In the genomic region with DNA sequence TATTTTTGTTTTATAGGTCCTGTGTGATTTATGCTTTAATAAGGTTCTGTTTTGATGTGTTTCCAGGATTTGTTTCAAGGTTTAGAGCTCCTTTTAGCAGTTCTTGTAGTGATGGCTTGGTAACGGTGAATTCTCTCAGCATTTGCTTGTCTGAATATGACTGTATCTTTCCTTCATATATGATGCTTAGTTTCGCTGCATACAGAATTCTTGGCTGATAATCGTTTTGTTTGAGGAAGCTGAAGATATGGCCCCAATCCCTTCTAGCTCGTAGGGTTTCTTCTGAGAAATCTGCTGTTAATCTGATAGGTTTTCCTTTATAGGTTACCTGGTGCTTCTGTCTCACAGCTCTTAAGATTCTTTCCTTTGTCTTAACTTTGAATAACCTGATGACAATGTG, we compare ENCODE assay signal across 12 cellular contexts. TPM values are rescaled to one million over a fixed set of nuclear protein-coding genes. Genes with fewer than 3 reads are reported as not detected.
DNase-seq lines count a peak whose midpoint lies in the region; ATAC-seq, FAIRE-seq and TF ChIP-seq lines count a peak whose summit lies in the region.
"Not testable (repeated sequence)": the region's sequence is repeated elsewhere in the genome, so short reads cannot be mapped to it uniquely, and the experiment has no call there.
"Had no signal": no experiment of that assay in that cellular context is flagged by ENCODE, and none has a peak within 500 bp of the region (broad histone marks: within the 10 kb centered on the region; RNA-seq: fewer than 3 reads in every experiment).

No MANE protein-coding gene starts in this region.

- not testable (repeated sequence) for TF ChIP-seq POLR2A in A549 (IDR thresholded peaks at IDR 0.05; ENCODE audit: low read length)

- not testable (repeated sequence) for H3K27ac Mint-ChIP-seq in endodermal cell

- not testable (repeated sequence) for TF ChIP-seq EP300 in A549 (IDR thresholded peaks at IDR 0.05)

- not testable (repeated sequence) for H3K27ac ChIP-seq in A549; endodermal cell (ENCODE audit: low read depth, low read length)

- not testable (repeated sequence) for H3K9me3 ChIP-seq in A549
- H3K9me3 ChIP-seq in endodermal cell (ENCODE audit: control insufficient read depth, low read length): peaks cover 33% of the 10 kb centered on the region

- 15% methylated on average over 4 of the region's 4 CpGs for WGBS in A549 (ENCODE audit: missing lambda C conversion rate)
- WGBS in endodermal cell (ENCODE audit: insufficient coverage in 1 of 2, insufficient read length in 1 of 2), 2 experiments: 87 to 88% methylated on average over 3 to 4 of the region's 4 CpGs

- not testable (repeated sequence) for TF ChIP-seq CTCF in A549 (IDR thresholded peaks at IDR 0.05); endodermal cell (conservative IDR thresholded peaks at IDR 0.05)

- H3K4me2 ChIP-seq in A549: not testable (repeated sequence)

- not testable (repeated sequence) for H3K4me3 ChIP-seq in A549
- H3K4me3 ChIP-seq in endodermal cell (ENCODE audit: low read length): peak overlapping the region; percentile 33

- not testable (repeated sequence) for ATAC-seq in A549

- POLR2A ChIA-PET in A549 (lab: Yijun Ruan, JAX): not testable (repeated sequence)

- TF ChIP-seq RAD21 in A549 (conservative IDR thresholded peaks at IDR 0.05 in 1 of 2, IDR thresholded peaks at IDR 0.05 in 1 of 2): not testable (repeated sequence)

- peaks cover 13% of the 10 kb centered on the region for H3K4me1 Mint-ChIP-seq in endodermal cell

- not testable (repeated sequence) for H3K27me3 ChIP-seq in endodermal cell (ENCODE audit: control insufficient read depth, insufficient read depth, low read length, poor library complexity, severe bottlenecking)

- not testable (repeated sequence) for H3K4me1 ChIP-seq in A549; endodermal cell (ENCODE audit: control insufficient read depth, insufficient read depth, low read length)

- H3K9me3 Mint-ChIP-seq in endodermal cell: peaks cover 51% of the 10 kb centered on the region

- CTCF ChIA-PET in A549 (lab: Yijun Ruan, JAX): not testable (repeated sequence)

- H3K4me3 Mint-ChIP-seq in endodermal cell: not testable (repeated sequence)

- H3K9ac ChIP-seq in endodermal cell (ENCODE audit: extremely low read depth, low read length, poor library complexity, severe bottlenecking): not testable (repeated sequence)

- H3K36me3 Mint-ChIP-seq in endodermal cell (ENCODE audit: low read depth): not testable (repeated sequence)

- not testable (repeated sequence) for H3K36me3 ChIP-seq in endodermal cell (ENCODE audit: control insufficient read depth, insufficient read depth, low read length)

- peaks cover 13% of the 10 kb centered on the region for H3K27me3 Mint-ChIP-seq in endodermal cell (ENCODE audit: insufficient read depth)

- DNase-seq in A549 (ENCODE audit: low read depth in 1 of 2, low spot score in 1 of 2); endodermal cell: not testable (repeated sequence)

- not testable (repeated sequence) for FAIRE-seq in A549 (lab: Jason Lieb, UNC)

TF ChIP-seq in A549, 52 proteins besides CTCF, POLR2A, EP300 and RAD21:
- TF ChIP-seq RNF2 (IDR thresholded peaks at IDR 0.05; ENCODE audit: borderline replicate concordance, low read depth) (peak; percentile 71; the same call in 1 of the 2 replicates), CBX8 (IDR thresholded peaks at IDR 0.05) (peak; percentile 56; the same call in 1 of the 2 replicates)

RNA-seq across cellular contexts. Expression of gene RAB3C, which starts 20.0 kb away (rescaled TPM):
- polyA plus RNA-seq in A549 (2011; rRNA removed) (not detected in 2 replicates), A549 (2017; fragmentation: RNase III; extraction: RNeasy Plus Mini Kit Qiagen cat#74134 plus additional on column Dnase treatment) (not detected in 3 replicates)
- not detected in 2 replicates for polyA plus RNA-seq in A549 (2012; cell fraction: cytosol; rRNA removed)
- not detected in 2 replicates for polyA plus RNA-seq in A549 (2012; cell fraction: nucleus; rRNA removed)
- polyA minus RNA-seq in A549 (2011; rRNA and poly(A)+ RNA removed): not detected in 2 replicates
- 10 to 100 TPM in 1 of 2 donors, 1 to 10 TPM in 1; 5.8 to 15.1 TPM for total RNA-seq in endodermal cell
- 20.3 TPM for polyA plus RNA-seq in endodermal cell (2013, experiment 1 of 2)
- polyA plus RNA-seq in endodermal cell (2013, experiment 2 of 2): 19.6 TPM
- total RNA-seq: A172; Caco-2; Calu3; CD4-positive, alpha-beta memory T cell; CD4-positive, alpha-beta T cell; CD4-positive, CD25-positive, alpha-beta regulatory T cell; CD8-positive, alpha-beta memory T cell; CD8-positive, alpha-beta T cell had no signal
- polyA plus RNA-seq: AG04450; BJ; CD4-positive, alpha-beta memory T cell; CD4-positive, CD25-positive, alpha-beta regulatory T cell; CD8-positive, alpha-beta memory T cell had no signal
